8 cellular contexts compared by ENCODE assay signal in the genomic region with DNA sequence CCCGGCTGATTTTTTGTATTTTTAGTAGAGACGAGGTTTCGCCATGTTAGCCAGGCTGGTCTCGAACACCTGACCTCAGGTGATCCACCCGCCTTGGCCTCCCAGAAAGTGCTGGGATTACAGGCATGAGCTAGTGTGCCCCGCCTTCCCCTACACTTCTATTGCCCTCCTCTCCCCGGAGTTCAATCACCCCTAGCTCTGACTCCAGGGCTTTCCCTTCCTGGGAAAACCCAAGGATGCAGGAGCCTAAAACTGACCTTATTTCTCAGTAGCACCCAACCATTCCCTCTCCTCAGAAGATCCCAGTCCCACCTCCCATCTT. TPM values are rescaled to one million over a fixed set of nuclear protein-coding genes. Genes with fewer than 3 reads are reported as not detected.
DNase-seq lines count a peak whose midpoint lies in the region; ATAC-seq and TF ChIP-seq lines count a peak whose summit lies in the region.
"Not testable (repeated sequence)": the region's sequence is repeated elsewhere in the genome, so short reads cannot be mapped to it uniquely, and the experiment has no call there.

No MANE protein-coding gene starts in this region.

- DNase-seq in H7: peak; percentile 29
- DNase-seq in activated T-helper 1 cell treated with anti-CD3 and anti-CD28 coated beads, Interleukin-12 subunit alpha, Interleukin-12 subunit beta, Interleukin-2, Interleukin-4 antibody, amounts not matched to agents 30 ng/mL and 10 ng/mL and 1 ng/mL, durations not matched to agents 14 hours and 24 hours and 36 hours (ENCODE audit: low spot score); central memory CD8-positive, alpha-beta T cell (ENCODE audit: low spot score in 2 of 2); left ventricle myocardium inferior; natural killer cell treated with Interleukin-12 subunit alpha and Interleukin-12 subunit beta and Interleukin-15 and Interleukin-18, amount 100 ng/mL, for 72 hours (ENCODE audit: low spot score); vagina (ENCODE audit: extremely low spot score in 2 of 2): not testable (repeated sequence)

- peaks cover 24% of the 10 kb centered on the region for H3F3A ChIP-seq in SU-DHL-6 (ENCODE audit: insufficient read depth)

- H3K9ac ChIP-seq in SU-DHL-6 (ENCODE audit: low read length): not testable (repeated sequence)

- TF ChIP-seq POLR2A in vagina (IDR thresholded peaks at IDR 0.05): not testable (repeated sequence)

- H3K27ac ChIP-seq in SU-DHL-6 (ENCODE audit: low read depth, low read length): not testable (repeated sequence)
- H3K27ac ChIP-seq in left ventricle myocardium inferior (replicated peaks) (peak overlapping the region; percentile 94), vagina (peak overlapping the region; percentile 86)

- H3K4me2 ChIP-seq in SU-DHL-6 (ENCODE audit: low read depth, low read length, poor library complexity, severe bottlenecking): peak overlapping the region; percentile 90

- H3K36me3 Mint-ChIP-seq in activated T-helper 1 cell treated with anti-CD3 and anti-CD28 coated beads, Interleukin-12 subunit alpha, Interleukin-12 subunit beta, Interleukin-2, Interleukin-4 antibody, amounts not matched to agents 30 ng/mL and 10 ng/mL and 1 ng/mL, durations not matched to agents 14 hours and 24 hours and 36 hours (ENCODE audit: low read depth): peaks cover 43% of the 10 kb centered on the region
- peaks cover 32% of the 10 kb centered on the region for H3K36me3 Mint-ChIP-seq in central memory CD8-positive, alpha-beta T cell (ENCODE audit: insufficient read depth)
- H3K36me3 Mint-ChIP-seq in natural killer cell treated with Interleukin-12 subunit alpha and Interleukin-12 subunit beta and Interleukin-15 and Interleukin-18, amount 100 ng/mL, for 72 hours: not testable (repeated sequence)
- peaks cover 51% of the 10 kb centered on the region for H3K36me3 Mint-ChIP-seq in stimulated activated memory B cell treated with anti-CD40 and anti-IgM and Interleukin-4, amounts not matched to agents 10 μg/mL and 1 μg/mL and 100 μg/mL, for 72 hours

- not testable (repeated sequence) for H2AFZ ChIP-seq in SU-DHL-6 (ENCODE audit: low read depth, low read length, severe bottlenecking)

- peak overlapping the region; percentile 40 for H3K27ac Mint-ChIP-seq in activated T-helper 1 cell treated with anti-CD3 and anti-CD28 coated beads, Interleukin-12 subunit alpha, Interleukin-12 subunit beta, Interleukin-2, Interleukin-4 antibody, amounts not matched to agents 30 ng/mL and 10 ng/mL and 1 ng/mL, durations not matched to agents 14 hours and 24 hours and 36 hours
- H3K27ac Mint-ChIP-seq in central memory CD8-positive, alpha-beta T cell (ENCODE audit: low read depth): peak overlapping the region; percentile 41
- peak overlapping the region; percentile 53 to 84 for H3K27ac Mint-ChIP-seq in natural killer cell treated with Interleukin-12 subunit alpha and Interleukin-12 subunit beta and Interleukin-15 and Interleukin-18, amount 100 ng/mL, for 72 hours
- peak overlapping the region; percentile 36 for H3K27ac Mint-ChIP-seq in stimulated activated memory B cell treated with anti-CD40 and anti-IgM and Interleukin-4, amounts not matched to agents 10 μg/mL and 1 μg/mL and 100 μg/mL, for 72 hours

- H4K20me1 ChIP-seq in SU-DHL-6 (ENCODE audit: low read depth, low read length): not testable (repeated sequence)

- not testable (repeated sequence) for H3K4me3 ChIP-seq in H7 (ENCODE audit: insufficient read depth, low read depth, low read length); SU-DHL-6 (ENCODE audit: insufficient read depth, low read length, poor library complexity, severe bottlenecking)
- H3K4me3 ChIP-seq in left ventricle myocardium inferior (peak overlapping the region; percentile 95), vagina (peak overlapping the region; percentile 61 to 75)

- intact Hi-C loops in activated T-helper 1 cell treated with anti-CD3 and anti-CD28 coated beads, Interleukin-12 subunit alpha, Interleukin-12 subunit beta, Interleukin-2, Interleukin-4 antibody, amounts not matched to agents 30 ng/mL and 10 ng/mL and 1 ng/mL, durations not matched to agents 14 hours and 24 hours and 36 hours (cut with micrococcal nuclease): loop anchor here (1.0 to 5.0 kb wide), 7 partner anchors 12 to 219 kb away; a partner anchor contains a TSS
- intact Hi-C loops in left ventricle myocardium inferior (cut with micrococcal nuclease); vagina (cut with DNase I): not testable (repeated sequence)

- peaks cover 33% of the 10 kb centered on the region for H3K36me3 ChIP-seq in H7 (replicated peaks; ENCODE audit: control insufficient read depth, insufficient read depth, low read length)
- not testable (repeated sequence) for H3K36me3 ChIP-seq in SU-DHL-6 (ENCODE audit: low read length)
- peaks cover 36% of the 10 kb centered on the region for H3K36me3 ChIP-seq in left ventricle myocardium inferior
- peaks cover 0 to 34% of the 10 kb centered on the region in 2 donors for H3K36me3 ChIP-seq in vagina

- TF ChIP-seq CTCF in SU-DHL-6 (IDR thresholded peaks at IDR 0.05; ENCODE audit: insufficient read depth, low read length, poor library complexity, severe bottlenecking); left ventricle myocardium inferior (IDR thresholded peaks at IDR 0.05; ENCODE audit: borderline replicate concordance); vagina (IDR thresholded peaks at IDR 0.05): not testable (repeated sequence)

- H3K4me3 Mint-ChIP-seq in activated T-helper 1 cell treated with anti-CD3 and anti-CD28 coated beads, Interleukin-12 subunit alpha, Interleukin-12 subunit beta, Interleukin-2, Interleukin-4 antibody, amounts not matched to agents 30 ng/mL and 10 ng/mL and 1 ng/mL, durations not matched to agents 14 hours and 24 hours and 36 hours: peak overlapping the region; percentile 88
- peak overlapping the region; percentile 81 for H3K4me3 Mint-ChIP-seq in central memory CD8-positive, alpha-beta T cell
- peak overlapping the region; percentile 92 for H3K4me3 Mint-ChIP-seq in natural killer cell treated with Interleukin-12 subunit alpha and Interleukin-12 subunit beta and Interleukin-15 and Interleukin-18, amount 100 ng/mL, for 72 hours
- H3K4me3 Mint-ChIP-seq in stimulated activated memory B cell treated with anti-CD40 and anti-IgM and Interleukin-4, amounts not matched to agents 10 μg/mL and 1 μg/mL and 100 μg/mL, for 72 hours: peak overlapping the region; percentile 84

- peaks cover 63% of the 10 kb centered on the region for H3K4me1 ChIP-seq in left ventricle myocardium inferior
- peaks cover 40% of the 10 kb centered on the region for H3K4me1 ChIP-seq in vagina

- H3K9me3 Mint-ChIP-seq in activated T-helper 1 cell treated with anti-CD3 and anti-CD28 coated beads, Interleukin-12 subunit alpha, Interleukin-12 subunit beta, Interleukin-2, Interleukin-4 antibody, amounts not matched to agents 30 ng/mL and 10 ng/mL and 1 ng/mL, durations not matched to agents 14 hours and 24 hours and 36 hours; central memory CD8-positive, alpha-beta T cell; natural killer cell treated with Interleukin-12 subunit alpha and Interleukin-12 subunit beta and Interleukin-15 and Interleukin-18, amount 100 ng/mL, for 72 hours; stimulated activated memory B cell treated with anti-CD40 and anti-IgM and Interleukin-4, amounts not matched to agents 10 μg/mL and 1 μg/mL and 100 μg/mL, for 72 hours: not testable (repeated sequence)

- H3K79me2 ChIP-seq in SU-DHL-6 (ENCODE audit: insufficient read depth, low read length): peaks cover 38% of the 10 kb centered on the region

- H3K27me3 Mint-ChIP-seq in activated T-helper 1 cell treated with anti-CD3 and anti-CD28 coated beads, Interleukin-12 subunit alpha, Interleukin-12 subunit beta, Interleukin-2, Interleukin-4 antibody, amounts not matched to agents 30 ng/mL and 10 ng/mL and 1 ng/mL, durations not matched to agents 14 hours and 24 hours and 36 hours (ENCODE audit: insufficient read depth); central memory CD8-positive, alpha-beta T cell; natural killer cell treated with Interleukin-12 subunit alpha and Interleukin-12 subunit beta and Interleukin-15 and Interleukin-18, amount 100 ng/mL, for 72 hours; stimulated activated memory B cell treated with anti-CD40 and anti-IgM and Interleukin-4, amounts not matched to agents 10 μg/mL and 1 μg/mL and 100 μg/mL, for 72 hours: not testable (repeated sequence)

- H3K9me2 ChIP-seq in SU-DHL-6 (replicated peaks; ENCODE audit: insufficient read depth, low read length): not testable (repeated sequence)

- not testable (repeated sequence) for H3K27me3 ChIP-seq in H7 (ENCODE audit: control insufficient read depth, insufficient read depth, low read length); SU-DHL-6 (ENCODE audit: low read length); left ventricle myocardium inferior (ENCODE audit: low read depth); vagina

- not testable (repeated sequence) for ATAC-seq in central memory CD8-positive, alpha-beta T cell (replicated peaks; ENCODE audit: extremely low read depth, poor library complexity, severe bottlenecking); natural killer cell treated with Interleukin-12 subunit alpha and Interleukin-12 subunit beta and Interleukin-15 and Interleukin-18, amount 100 ng/mL, for 72 hours; stimulated activated memory B cell treated with anti-CD40 and anti-IgM and Interleukin-4, amounts not matched to agents 10 μg/mL and 1 μg/mL and 100 μg/mL, for 72 hours

- H3K4me1 Mint-ChIP-seq in activated T-helper 1 cell treated with anti-CD3 and anti-CD28 coated beads, Interleukin-12 subunit alpha, Interleukin-12 subunit beta, Interleukin-2, Interleukin-4 antibody, amounts not matched to agents 30 ng/mL and 10 ng/mL and 1 ng/mL, durations not matched to agents 14 hours and 24 hours and 36 hours (ENCODE audit: low read depth): peaks cover 36% of the 10 kb centered on the region
- H3K4me1 Mint-ChIP-seq in central memory CD8-positive, alpha-beta T cell: peaks cover 42% of the 10 kb centered on the region
- peaks cover 37 to 38% of the 10 kb centered on the region in 2 donors for H3K4me1 Mint-ChIP-seq in natural killer cell treated with Interleukin-12 subunit alpha and Interleukin-12 subunit beta and Interleukin-15 and Interleukin-18, amount 100 ng/mL, for 72 hours (ENCODE audit: low read depth in 2 of 2)
- peaks cover 42% of the 10 kb centered on the region for H3K4me1 Mint-ChIP-seq in stimulated activated memory B cell treated with anti-CD40 and anti-IgM and Interleukin-4, amounts not matched to agents 10 μg/mL and 1 μg/mL and 100 μg/mL, for 72 hours

- not testable (repeated sequence) for H3K9me3 ChIP-seq in SU-DHL-6 (ENCODE audit: insufficient read depth, low read length); left ventricle myocardium inferior (replicated peaks); vagina

RNA-seq across cellular contexts. Expression of a gene that starts 0.6 kb away (rescaled TPM):
- total RNA-seq in H7 (2014; rRNA removed; shearing (Covaris generic)): 15.1 and 18.2 TPM in 2 replicates
- 19.5 and 19.9 TPM in 2 replicates for total RNA-seq in activated T-helper 1 cell treated with anti-CD3 and anti-CD28 coated beads, Interleukin-12 subunit alpha, Interleukin-12 subunit beta, Interleukin-2, Interleukin-4 antibody, amounts not matched to agents 30 ng/mL and 10 ng/mL and 1 ng/mL, durations not matched to agents 14 hours and 24 hours and 36 hours
- total RNA-seq in left ventricle myocardium inferior (14.4 TPM), vagina (21.1 TPM)
- 10 to 100 TPM; 28.0 to 30.5 TPM for total RNA-seq in natural killer cell treated with Interleukin-12 subunit alpha and Interleukin-12 subunit beta and Interleukin-15 and Interleukin-18, amount 100 ng/mL, for 72 hours

RNA-seq across cellular contexts. Expression of a gene that starts 11.6 kb away (rescaled TPM):
- total RNA-seq in H7 (2014; rRNA removed; shearing (Covaris generic)): 64.2 and 68.8 TPM in 2 replicates
- 194 and 196 TPM in 2 replicates for total RNA-seq in activated T-helper 1 cell treated with anti-CD3 and anti-CD28 coated beads, Interleukin-12 subunit alpha, Interleukin-12 subunit beta, Interleukin-2, Interleukin-4 antibody, amounts not matched to agents 30 ng/mL and 10 ng/mL and 1 ng/mL, durations not matched to agents 14 hours and 24 hours and 36 hours
- 15.3 TPM for total RNA-seq in left ventricle myocardium inferior
- total RNA-seq in natural killer cell treated with Interleukin-12 subunit alpha and Interleukin-12 subunit beta and Interleukin-15 and Interleukin-18, amount 100 ng/mL, for 72 hours: 100 to 1,000 TPM; 103 to 201 TPM
- 43.0 TPM for total RNA-seq in vagina

RNA-seq across cellular contexts. Expression of a gene that starts 22.1 kb away (rescaled TPM):
- 6,920 and 8,270 TPM in 2 replicates for total RNA-seq in H7 (2014; rRNA removed; shearing (Covaris generic))
- total RNA-seq in activated T-helper 1 cell treated with anti-CD3 and anti-CD28 coated beads, Interleukin-12 subunit alpha, Interleukin-12 subunit beta, Interleukin-2, Interleukin-4 antibody, amounts not matched to agents 30 ng/mL and 10 ng/mL and 1 ng/mL, durations not matched to agents 14 hours and 24 hours and 36 hours: 4,315 and 4,318 TPM in 2 replicates
- total RNA-seq in left ventricle myocardium inferior (4,161 TPM), vagina (2,297 TPM)
- 1,000 to 10,000 TPM; 4,687 to 5,410 TPM for total RNA-seq in natural killer cell treated with Interleukin-12 subunit alpha and Interleukin-12 subunit beta and Interleukin-15 and Interleukin-18, amount 100 ng/mL, for 72 hours

RNA-seq across cellular contexts. Expression of a gene that starts 50.7 kb away (rescaled TPM):
- total RNA-seq in H7 (2014; rRNA removed; shearing (Covaris generic)): 236 and 245 TPM in 2 replicates
- total RNA-seq in activated T-helper 1 cell treated with anti-CD3 and anti-CD28 coated beads, Interleukin-12 subunit alpha, Interleukin-12 subunit beta, Interleukin-2, Interleukin-4 antibody, amounts not matched to agents 30 ng/mL and 10 ng/mL and 1 ng/mL, durations not matched to agents 14 hours and 24 hours and 36 hours: 348 and 368 TPM in 2 replicates
- total RNA-seq in left ventricle myocardium inferior: 151 TPM
- total RNA-seq in natural killer cell treated with Interleukin-12 subunit alpha and Interleukin-12 subunit beta and Interleukin-15 and Interleukin-18, amount 100 ng/mL, for 72 hours: 100 to 1,000 TPM; 239 to 352 TPM
- total RNA-seq in vagina: 152 TPM
